Comparison of ENCODE assay signal across 1 cellular context in the genomic region with DNA sequence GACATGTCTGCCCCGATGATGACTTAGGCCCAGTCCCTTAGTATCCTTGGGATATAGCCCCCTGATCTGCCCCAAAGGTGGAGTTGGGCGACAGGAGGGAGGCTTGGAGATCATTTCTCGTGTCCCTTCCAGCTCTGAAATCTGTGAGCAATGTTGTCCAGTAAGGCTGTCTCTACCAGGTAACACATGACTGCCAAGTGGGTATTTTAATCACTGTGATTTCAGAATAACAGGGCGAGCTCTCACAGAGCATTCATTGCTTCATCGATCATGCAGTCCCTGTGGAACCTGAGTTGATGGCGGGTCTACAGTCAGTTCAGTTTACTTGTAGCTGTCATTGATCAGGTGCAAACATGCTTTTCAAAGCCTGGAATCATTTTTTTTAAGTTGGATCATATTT.
TF ChIP-seq lines count a peak whose summit lies in the region.

No MANE protein-coding gene starts in this region.

TF ChIP-seq in WTC11, 78 proteins besides CTCF, POLR2A, EP300 and RAD21 (continued from another document):
- no peak for TF ChIP-seq ZNF396 (CRISPR knock-in tag; IDR thresholded peaks at IDR 0.05; ENCODE audit: borderline replicate concordance)
- TF ChIP-seq, protein P1, sequence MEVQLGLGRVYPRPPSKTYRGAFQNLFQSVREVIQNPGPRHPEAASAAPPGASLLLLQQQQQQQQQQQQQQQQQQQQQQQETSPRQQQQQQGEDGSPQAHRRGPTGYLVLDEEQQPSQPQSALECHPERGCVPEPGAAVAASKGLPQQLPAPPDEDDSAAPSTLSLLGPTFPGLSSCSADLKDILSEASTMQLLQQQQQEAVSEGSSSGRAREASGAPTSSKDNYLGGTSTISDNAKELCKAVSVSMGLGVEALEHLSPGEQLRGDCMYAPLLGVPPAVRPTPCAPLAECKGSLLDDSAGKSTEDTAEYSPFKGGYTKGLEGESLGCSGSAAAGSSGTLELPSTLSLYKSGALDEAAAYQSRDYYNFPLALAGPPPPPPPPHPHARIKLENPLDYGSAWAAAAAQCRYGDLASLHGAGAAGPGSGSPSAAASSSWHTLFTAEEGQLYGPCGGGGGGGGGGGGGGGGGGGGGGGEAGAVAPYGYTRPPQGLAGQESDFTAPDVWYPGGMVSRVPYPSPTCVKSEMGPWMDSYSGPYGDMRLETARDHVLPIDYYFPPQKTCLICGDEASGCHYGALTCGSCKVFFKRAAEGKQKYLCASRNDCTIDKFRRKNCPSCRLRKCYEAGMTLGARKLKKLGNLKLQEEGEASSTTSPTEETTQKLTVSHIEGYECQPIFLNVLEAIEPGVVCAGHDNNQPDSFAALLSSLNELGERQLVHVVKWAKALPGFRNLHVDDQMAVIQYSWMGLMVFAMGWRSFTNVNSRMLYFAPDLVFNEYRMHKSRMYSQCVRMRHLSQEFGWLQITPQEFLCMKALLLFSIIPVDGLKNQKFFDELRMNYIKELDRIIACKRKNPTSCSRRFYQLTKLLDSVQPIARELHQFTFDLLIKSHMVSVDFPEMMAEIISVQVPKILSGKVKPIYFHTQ (CRISPR knock-in tag; IDR thresholded peaks at IDR 0.05): no peak
- no peak for TF ChIP-seq SMAD3 (CRISPR knock-in tag; IDR thresholded peaks at IDR 0.05; ENCODE audit: borderline replicate concordance)
- TF ChIP-seq, protein P2, sequence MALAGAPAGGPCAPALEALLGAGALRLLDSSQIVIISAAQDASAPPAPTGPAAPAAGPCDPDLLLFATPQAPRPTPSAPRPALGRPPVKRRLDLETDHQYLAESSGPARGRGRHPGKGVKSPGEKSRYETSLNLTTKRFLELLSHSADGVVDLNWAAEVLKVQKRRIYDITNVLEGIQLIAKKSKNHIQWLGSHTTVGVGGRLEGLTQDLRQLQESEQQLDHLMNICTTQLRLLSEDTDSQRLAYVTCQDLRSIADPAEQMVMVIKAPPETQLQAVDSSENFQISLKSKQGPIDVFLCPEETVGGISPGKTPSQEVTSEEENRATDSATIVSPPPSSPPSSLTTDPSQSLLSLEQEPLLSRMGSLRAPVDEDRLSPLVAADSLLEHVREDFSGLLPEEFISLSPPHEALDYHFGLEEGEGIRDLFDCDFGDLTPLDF (CRISPR knock-in tag; IDR thresholded peaks at IDR 0.05): no peak
- no peak for TF ChIP-seq NFE2L1 (CRISPR knock-in tag; IDR thresholded peaks at IDR 0.05)
- TF ChIP-seq ELF4 (CRISPR knock-in tag; IDR thresholded peaks at IDR 0.05; ENCODE audit: low read depth): no peak
- TF ChIP-seq ZNF416 (CRISPR knock-in tag; IDR thresholded peaks at IDR 0.05): no peak
